ENCODE assay signal across 35 cellular contexts in the genomic region with DNA sequence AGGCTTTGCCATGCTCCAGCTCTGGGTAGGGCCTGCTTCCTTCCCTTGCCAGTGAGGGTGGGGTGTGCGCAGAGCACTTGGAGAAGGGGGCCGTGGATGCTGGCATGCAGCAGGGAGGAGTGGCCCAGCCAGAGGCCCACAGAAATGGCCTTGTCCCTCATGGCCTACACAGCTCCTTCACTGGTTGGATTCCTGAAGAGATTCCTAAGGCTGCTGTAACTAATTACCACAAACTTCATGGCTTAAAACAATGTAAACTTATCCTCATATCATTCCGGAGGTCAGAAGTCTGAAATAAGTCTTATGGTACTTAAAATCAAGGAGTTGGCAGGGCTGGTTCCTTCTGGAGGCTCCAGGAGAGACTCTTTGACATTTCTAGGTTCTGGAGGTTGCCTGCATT.
"Had no signal": no experiment of that assay in that cellular context is flagged by ENCODE, and none has a peak within 500 bp of the region (broad histone marks: within the 10 kb centered on the region; RNA-seq: fewer than 3 reads in every experiment).

No MANE protein-coding gene starts in this region.

- H3K4me3 Mint-ChIP-seq: activated naive CD8-positive, alpha-beta T cell; brain; dendritic cell treated with granulocyte-macrophage colony-stimulating factor and Interleukin-4, amounts not matched to agents 40 ng/mL and 50 ng/mL, for 4 days; nephron; T-helper 1 cell treated with Interleukin-12 subunit alpha and Interleukin-12 subunit beta and Interleukin-4 antibody, amounts not matched to agents 30 μg/mL and 1 μg/mL, for 36 hours had no signal

- H3K79me2 ChIP-seq: hepatocyte had no signal

- H3K36me3 Mint-ChIP-seq: activated naive CD8-positive, alpha-beta T cell had no signal

- H3K9me3 ChIP-seq: adrenal gland, esophagus squamous epithelium, neutrophil, ovary, psoas muscle, right atrium auricular region, testis, transverse colon had no signal

- DNase-seq: activated CD4-positive, alpha-beta T cell treated with anti-CD3 and anti-CD28 coated beads for 48 hours; activated CD4-positive, alpha-beta T cell treated with anti-CD3 and anti-CD28 coated beads, Interleukin-2, amount 50 U/mL, for 48 hours; activated CD8-positive, alpha-beta memory T cell treated with anti-CD3 and anti-CD28 coated beads for 24 hours; activated effector memory CD4-positive, alpha-beta T cell treated with Interleukin-2 at 50 U/mL for 16 hours; activated naive CD4-positive, alpha-beta T cell treated with Interleukin-2 at 50 U/mL for 16 hours; adrenal gland; aorta; caudate nucleus; effector CD8-positive, alpha-beta T cell; esophagus squamous epithelium; islet precursor cell; left cardiac atrium; left ventricle myocardium superior; ovary; psoas muscle; stimulated activated CD4-positive, alpha-beta T cell treated with anti-CD3 and anti-CD28 coated beads, Interleukin-4, amount 100 ng/mL, for 1 hour; stimulated activated naive CD8-positive, alpha-beta T cell treated with anti-CD3 and anti-CD28 coated beads, Interleukin-15, Interleukin-2, amounts not matched to agents 100 U/mL and 50 U/mL, for 24 hours; SW 1271; T-helper 9 cell; testis; transverse colon had no signal

- H3K27ac ChIP-seq: adrenal gland, epithelial cell of prostate, esophagus squamous epithelium, gastroesophageal sphincter, hepatocyte, neutrophil, ovary, psoas muscle, right atrium auricular region, testis, transverse colon, VCaP had no signal

- H3K4me3 ChIP-seq: adrenal gland, esophagus squamous epithelium, gastroesophageal sphincter, hepatocyte, ovary, psoas muscle, right atrium auricular region, testis, transverse colon had no signal

- H3K27me3 Mint-ChIP-seq: activated naive CD8-positive, alpha-beta T cell; brain; dendritic cell treated with granulocyte-macrophage colony-stimulating factor and Interleukin-4, amounts not matched to agents 40 ng/mL and 50 ng/mL, for 4 days had no signal

- H2AFZ ChIP-seq: hepatocyte had no signal

- H3K36me3 ChIP-seq: adrenal gland, esophagus squamous epithelium, neutrophil, ovary, right atrium auricular region, transverse colon had no signal

- FAIRE-seq: endometrium, TTC549 had no signal

- H3K27ac Mint-ChIP-seq: activated naive CD8-positive, alpha-beta T cell; brain; dendritic cell treated with granulocyte-macrophage colony-stimulating factor and Interleukin-4, amounts not matched to agents 40 ng/mL and 50 ng/mL, for 4 days; T-helper 1 cell treated with Interleukin-12 subunit alpha and Interleukin-12 subunit beta and Interleukin-4 antibody, amounts not matched to agents 30 μg/mL and 1 μg/mL, for 36 hours had no signal

- H3K9me3 Mint-ChIP-seq: dendritic cell treated with granulocyte-macrophage colony-stimulating factor and Interleukin-4, amounts not matched to agents 40 ng/mL and 50 ng/mL, for 4 days; T-helper 1 cell treated with Interleukin-12 subunit alpha and Interleukin-12 subunit beta and Interleukin-4 antibody, amounts not matched to agents 30 μg/mL and 1 μg/mL, for 36 hours had no signal

- ATAC-seq: activated CD4-positive, CD25-positive, alpha-beta regulatory T cell treated with anti-CD3 and anti-CD28 coated beads, Interleukin-2, amount 50 U/mL, for 24 hours; gastroesophageal sphincter; left cardiac atrium; left ventricle myocardium superior; psoas muscle; stimulated activated naive CD8-positive, alpha-beta T cell treated with anti-CD3 and anti-CD28 coated beads, Interleukin-15, Interleukin-2, amounts not matched to agents 100 U/mL and 50 U/mL, for 24 hours had no signal

- H3K4me2 ChIP-seq: hepatocyte had no signal

- H3K27me3 ChIP-seq: adrenal gland, gastroesophageal sphincter, hepatocyte, neutrophil, ovary, right atrium auricular region, testis had no signal
